Comparison of ENCODE assay signal across 8 cellular contexts in genomic region chr9:4339357-4339756, GRCh38. TPM values are rescaled to one million over a fixed set of nuclear protein-coding genes. Genes with fewer than 3 reads are reported as not detected.
DNase-seq lines count a peak whose midpoint lies in the region; ATAC-seq and TF ChIP-seq lines count a peak whose summit lies in the region.

No MANE protein-coding gene starts in this region.

- no peaks in the 10 kb centered on the region for H3K36me3 Mint-ChIP-seq in activated naive CD8-positive, alpha-beta T cell treated with anti-CD3 and anti-CD28 coated beads, Interleukin-2, amount 10 ng/mL, durations not matched to agents 7 days and 5 days

- H3K4me1 ChIP-seq in heart right ventricle: peaks cover 0 to 9% (median 3%) of the 10 kb centered on the region in 9 donors

- no peaks in the 10 kb centered on the region for H3K27me3 ChIP-seq in heart right ventricle

- no peak overlapping the region for H3K4me3 ChIP-seq in NB4 (ENCODE audit: low read depth, low read length)
- H3K4me3 ChIP-seq in heart right ventricle: no peak overlapping the region

- intact Hi-C loops in heart right ventricle (cut with DNase I): loop anchor here in 7 of 10 donors (1.0 to 10.0 kb wide), 5 partner anchors 23 to 605 kb away; no protein-coding TSS in a partner anchor

- ATAC-seq in activated naive CD8-positive, alpha-beta T cell treated with anti-CD3 and anti-CD28 coated beads, Interleukin-2, amount 10 ng/mL, durations not matched to agents 7 days and 5 days (ENCODE audit: low read depth): peak; percentile 93
- peak in 7 of 8 donors; percentile 49 to 85 (median 68) for ATAC-seq in heart right ventricle

- no peaks in the 10 kb centered on the region for H3K36me3 ChIP-seq in heart right ventricle

- no peaks in the 10 kb centered on the region for H3K9me3 ChIP-seq in heart right ventricle

- DNase-seq in GM04504 (ENCODE audit: low read depth): peak; percentile 76
- DNase-seq in HCEC 1CT: peak; percentile 80
- DNase-seq in NB4 (ENCODE audit: low read depth): peak; percentile 90
- DNase-seq in SKM-1 treated with dmso at 0.1 percent for 144 hours (lab: John Stamatoyannopoulos, UW; ENCODE audit: unreplicated experiment): peak; percentile 79
- DNase-seq in activated naive CD8-positive, alpha-beta T cell treated with anti-CD3 and anti-CD28 coated beads, Interleukin-2, amount 10 ng/mL, durations not matched to agents 7 days and 5 days: peak; percentile 81
- DNase-seq in heart right ventricle: peak; percentile 79 to 81
- DNase-seq in retina: peak; percentile 73
- no peak for DNase-seq in cerebellar nuclear complex (lab: John Stamatoyannopoulos, UW)

- H3K4me1 Mint-ChIP-seq in activated naive CD8-positive, alpha-beta T cell treated with anti-CD3 and anti-CD28 coated beads, Interleukin-2, amount 10 ng/mL, durations not matched to agents 7 days and 5 days: peaks cover 3% of the 10 kb centered on the region

- 2 to 4% methylated on average over 6 of the region's 6 CpGs for WGBS in heart right ventricle, 2 donors

- peak overlapping the region; percentile 77 for H3K27ac Mint-ChIP-seq in activated naive CD8-positive, alpha-beta T cell treated with anti-CD3 and anti-CD28 coated beads, Interleukin-2, amount 10 ng/mL, durations not matched to agents 7 days and 5 days

- H3K27me3 Mint-ChIP-seq in activated naive CD8-positive, alpha-beta T cell treated with anti-CD3 and anti-CD28 coated beads, Interleukin-2, amount 10 ng/mL, durations not matched to agents 7 days and 5 days: peaks cover 2% of the 10 kb centered on the region

- H3K27ac ChIP-seq in heart right ventricle: no peak overlapping the region

- TF ChIP-seq CTCF in NB4 (IDR thresholded peaks at IDR 0.05; ENCODE audit: low read depth, low read length) (peak; percentile 100), heart right ventricle (IDR thresholded peaks at IDR 0.05) (peak; percentile 81 to 95 (median 92))

- no peak for TF ChIP-seq POLR2A in NB4 (IDR thresholded peaks at IDR 0.05; ENCODE audit: extremely low read depth, insufficient read length)

- POLR2A ChIA-PET in activated naive CD8-positive, alpha-beta T cell treated with anti-CD3 and anti-CD28 coated beads, Interleukin-2, amount 10 ng/mL, durations not matched to agents 7 days and 5 days (lab: Charles Lee): interaction anchor here (0.6 kb wide), 1 partner anchor 1072 kb away, joined by 3 read pairs; no protein-coding TSS in a partner anchor

- H3K4me3 Mint-ChIP-seq in activated naive CD8-positive, alpha-beta T cell treated with anti-CD3 and anti-CD28 coated beads, Interleukin-2, amount 10 ng/mL, durations not matched to agents 7 days and 5 days: peak overlapping the region; percentile 60

- no peaks in the 10 kb centered on the region for H3K9me3 Mint-ChIP-seq in activated naive CD8-positive, alpha-beta T cell treated with anti-CD3 and anti-CD28 coated beads, Interleukin-2, amount 10 ng/mL, durations not matched to agents 7 days and 5 days

RNA-seq across cellular contexts. Expression of gene GLIS3, which starts 39.5 kb away (rescaled TPM):
- total RNA-seq in activated naive CD8-positive, alpha-beta T cell treated with anti-CD3 and anti-CD28 coated beads, Interleukin-2, amount 10 ng/mL, durations not matched to agents 7 days and 5 days: 1 to 10 TPM in 1 of 2 experiments, under 1 TPM in 1; 0.74 to 1.3 TPM
- 1 to 10 TPM; 2.3 to 7.5 (median 3.9) TPM for total RNA-seq in heart right ventricle
- polyA plus RNA-seq in heart right ventricle: 1 to 10 TPM in 1 of 2 donors, under 1 TPM in 1; 0.90 to 1.8 TPM

Comparison
In these comparisons a context has a peak if more than half of its experiments do, and no peak if none do; other contexts are left out.
1. DNase-seq: peak in GM04504 (single experiment), HCEC 1CT (single experiment), NB4 (single experiment), SKM-1 treated with dmso at 0.1 percent for 144 hours (single experiment), activated naive CD8-positive, alpha-beta T cell treated with anti-CD3 and anti-CD28 coated beads, Interleukin-2, amount 10 ng/mL, durations not matched to agents 7 days and 5 days (single experiment), heart right ventricle (2 of 2) and retina (single experiment); none in cerebellar nuclear complex (0 of 2).